Comparison of ENCODE assay signal across 9 cellular contexts in the genomic region with DNA sequence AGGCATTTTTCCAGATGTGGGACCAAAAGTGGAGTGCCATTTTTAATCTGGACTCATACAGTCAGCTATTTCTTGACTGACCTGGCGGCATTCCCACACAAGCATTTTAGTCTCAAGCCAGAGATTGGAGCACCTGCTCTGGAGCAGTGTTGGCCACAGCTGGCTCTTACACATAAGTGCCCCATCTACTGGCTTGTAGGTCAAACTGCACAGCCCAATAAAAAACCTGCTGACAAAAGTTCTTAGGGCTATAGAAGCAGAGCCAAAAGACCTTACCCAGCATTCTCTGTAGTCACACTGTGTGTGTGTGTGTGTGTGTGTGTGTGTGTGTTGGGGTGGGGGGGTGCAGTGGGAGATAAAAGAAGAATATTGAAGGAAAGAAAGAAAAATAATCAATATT. TPM values are rescaled to one million over a fixed set of nuclear protein-coding genes. Genes with fewer than 3 reads are reported as not detected.
A peak's percentile ranks its signal among the peaks of the same experiment; 100 is the strongest.
DNase-seq lines count a peak whose midpoint lies in the region; ATAC-seq and TF ChIP-seq lines count a peak whose summit lies in the region.
"Had no signal": no experiment of that assay in that cellular context is flagged by ENCODE, and none has a peak within 500 bp of the region (broad histone marks: within the 10 kb centered on the region; RNA-seq: fewer than 3 reads in every experiment).

No MANE protein-coding gene starts in this region.

- in situ Hi-C loops in Panc1 (cut with HindIII; ENCODE audit: low pct_unique_long_range_greater_than_20kb, low sequenced_read_pairs), result no loop called here

- H3K4me3 ChIP-seq in Panc1 (ENCODE audit: low read depth in 2 of 2, low read length in 2 of 2), result no peak overlapping the region

- H3K27ac ChIP-seq in Panc1 (ENCODE audit: low read length), result no peak overlapping the region
- H3K27ac ChIP-seq: neutrophil had no signal

- BruUV-seq in Panc1 (replicated peaks; lab: Mats Ljungman, UMichigan), result no TSS peak

- intact Hi-C loops in Panc1 (cut with micrococcal nuclease; ENCODE audit: unreplicated experiment), result no loop called here

- no peaks in the 10 kb centered on the region; the same call in 1 of the 2 replicates for H3K27me3 ChIP-seq in Panc1 (ENCODE audit: control insufficient read depth, insufficient read depth, low read length)

- peak; percentile 52 for TF ChIP-seq CTCF in Panc1 (IDR thresholded peaks at IDR 0.05)

- ATAC-seq in GM18868 (IDR thresholded peaks at IDR 0.05; ENCODE audit: unreplicated experiment) (peak; percentile 89), HG03060 (IDR thresholded peaks at IDR 0.05; ENCODE audit: low read depth, unreplicated experiment) (peak; percentile 87), Panc1 (0 out of 2 replicates have a peak, but pooled peaks have one; percentile 62), HG03045 (IDR thresholded peaks at IDR 0.05; ENCODE audit: unreplicated experiment) (no peak)

- POLR2A ChIA-PET in Panc1 (lab: Charles Lee), result no interaction called here

- DNase-seq in CMK (ENCODE audit: low read depth) (peak; percentile 7), Panc1 (ENCODE audit: low read depth, low spot score) (no peak), fibroblast of peridontal ligament (ENCODE audit: extremely low read depth) (peak; percentile 14)
- no peak for DNase-seq in stimulated activated CD4-positive, alpha-beta T cell treated with anti-CD3 and anti-CD28 coated beads, Interleukin-1b, Interleukin-23, amount 100 ng/mL, for 48 hours
- DNase-seq in stimulated activated CD4-positive, alpha-beta T cell treated with anti-CD3 and anti-CD28 coated beads, Interleukin-12 subunit alpha, Interleukin-12 subunit beta, amount 100 ng/mL, for 4 hours, result no peak

- no peaks in the 10 kb centered on the region for H3K4me1 ChIP-seq in Panc1 (ENCODE audit: control insufficient read depth, insufficient read depth, low read length)

- no peaks in the 10 kb centered on the region for H3K36me3 ChIP-seq in Panc1 (ENCODE audit: control insufficient read depth, insufficient read depth, low read length)
- H3K36me3 ChIP-seq: neutrophil had no signal

- H3K9me3 ChIP-seq in Panc1 (ENCODE audit: control insufficient read depth, insufficient read depth, low read depth, low read length), result peaks cover 4% of the 10 kb centered on the region; the same call in 1 of the 2 replicates
- H3K9me3 ChIP-seq: neutrophil had no signal

- CTCF ChIA-PET in Panc1 (lab: Charles Lee), result interaction anchor here (0.6 to 1.0 kb wide), 4 partner anchors 9 to 247 kb away, joined by 3 to 7 read pairs (median 4); no protein-coding TSS in a partner anchor

RNA-seq across cellular contexts. Expression of gene SENP6, which starts 38.6 kb away (rescaled TPM):
- total RNA-seq in Panc1 (2021; ENCODE audit: unreplicated experiment), result 58.7 TPM
- polyA plus RNA-seq in Panc1 (2012; ENCODE audit: insufficient read length), result 25.7 TPM

Comparison
In these comparisons a context has a peak if more than half of its experiments do, and no peak if none do; other contexts are left out.
1. DNase-seq: peak in CMK (single experiment) and fibroblast of peridontal ligament (single experiment); none in Panc1 (single experiment), stimulated activated CD4-positive, alpha-beta T cell treated with anti-CD3 and anti-CD28 coated beads, Interleukin-1b, Interleukin-23, amount 100 ng/mL, for 48 hours (single experiment) and stimulated activated CD4-positive, alpha-beta T cell treated with anti-CD3 and anti-CD28 coated beads, Interleukin-12 subunit alpha, Interleukin-12 subunit beta, amount 100 ng/mL, for 4 hours (single experiment).